ENCODE assay signal across 8 cellular contexts in genomic region chr17:45619983-45620382, GRCh38.
A peak's percentile ranks its signal among the peaks of the same experiment; 100 is the strongest.
DNase-seq lines count a peak whose midpoint lies in the region; ATAC-seq and TF ChIP-seq lines count a peak whose summit lies in the region.
"Not testable (repeated sequence)": the region's sequence is repeated elsewhere in the genome, so short reads cannot be mapped to it uniquely, and the experiment has no call there.

No MANE protein-coding gene starts in this region.

- not testable (repeated sequence) for H3K36me3 Mint-ChIP-seq in natural killer cell

- H3K27me3 ChIP-seq in BLaER1, result not testable (repeated sequence)

- peak overlapping the region; percentile 79 for H3K4me3 Mint-ChIP-seq in natural killer cell

- H3K9me3 ChIP-seq in BLaER1, result not testable (repeated sequence)

- H3K9ac ChIP-seq in BLaER1, result not testable (repeated sequence)

- H3K27ac ChIP-seq in BLaER1, result not testable (repeated sequence)

- H3K9me3 Mint-ChIP-seq in natural killer cell, result not testable (repeated sequence)

- peak; percentile 45 for DNase-seq in SK-MEL-5 (ENCODE audit: low read depth, low spot score)
- DNase-seq in activated effector memory CD4-positive, alpha-beta T cell treated with anti-CD3 and anti-CD28 coated beads, Interleukin-2, amount 50 U/mL, for 16 hours, result peak; percentile 95
- DNase-seq in foreskin fibroblast, result peak; percentile 23 to 67
- peak; percentile 87 for DNase-seq in natural killer cell
- peak; percentile 41 for DNase-seq in stimulated activated CD8-positive, alpha-beta memory T cell treated with anti-CD3 and anti-CD28 coated beads, Interleukin-12 subunit alpha, Interleukin-12 subunit beta, amount 100 ng/mL, for 24 hours (ENCODE audit: extremely low read depth)

- not testable (repeated sequence) for H4K20me1 ChIP-seq in BLaER1

- H3K4me1 ChIP-seq in BLaER1, result not testable (repeated sequence)

- in situ Hi-C loops in SK-MEL-5 (cut with HindIII; ENCODE audit: low pct_unique_long_range_greater_than_20kb, low sequenced_read_pairs), result not testable (repeated sequence)

- not testable (repeated sequence) for H3K36me3 ChIP-seq in BLaER1

- H3K4me2 ChIP-seq in BLaER1, result 0 out of 2 replicates have a peak overlapping the region, but pooled peaks have one; percentile 24

- H3K27me3 Mint-ChIP-seq in natural killer cell (ENCODE audit: low read depth in 2 of 2), result not testable (repeated sequence)

- H3K27ac Mint-ChIP-seq in natural killer cell, result peak overlapping the region in 1 of 2 donors; percentile 77

- ATAC-seq in GM19452 (IDR thresholded peaks at IDR 0.05; ENCODE audit: unreplicated experiment) (peak; percentile 99), HG03103 (IDR thresholded peaks at IDR 0.05; ENCODE audit: low read depth, unreplicated experiment) (peak; percentile 93), natural killer cell (peak; percentile 99 to 100 (median 100))

- intact Hi-C loops in natural killer cell (cut with micrococcal nuclease), result not testable (repeated sequence)

- TF ChIP-seq CTCF in foreskin fibroblast (IDR thresholded peaks at IDR 0.05; ENCODE audit: low read depth, low read length); natural killer cell (IDR thresholded peaks at IDR 0.05): not testable (repeated sequence)

- peak overlapping the region; percentile 70 for H3K4me3 ChIP-seq in BLaER1
- peak overlapping the region; percentile 40 to 53 for H3K4me3 ChIP-seq in foreskin fibroblast (ENCODE audit: low read depth in 1 of 2, low read length in 2 of 2)

- not testable (repeated sequence) for H3K4me1 Mint-ChIP-seq in natural killer cell

Comparison
In these comparisons a context has a peak if more than half of its experiments do, and no peak if none do; other contexts are left out.
1. DNase-seq: peak in every context shown above with its lines; median percentile 95 in activated effector memory CD4-positive, alpha-beta T cell treated with anti-CD3 and anti-CD28 coated beads, Interleukin-2, amount 50 U/mL, for 16 hours; 87 in natural killer cell; 45 in SK-MEL-5; 45 in foreskin fibroblast; 41 in stimulated activated CD8-positive, alpha-beta memory T cell treated with anti-CD3 and anti-CD28 coated beads, Interleukin-12 subunit alpha, Interleukin-12 subunit beta, amount 100 ng/mL, for 24 hours.